In genomic region chr2:48438266-48438665, GRCh38 we compare ENCODE assay signal across 1 cellular context.
A peak's percentile ranks its signal among the peaks of the same experiment; 100 is the strongest.
TF ChIP-seq lines count a peak whose summit lies in the region.

No MANE protein-coding gene starts in this region.

TF ChIP-seq in GM12878, 131 proteins besides CTCF, POLR2A, EP300 and RAD21:
- TF ChIP-seq, protein P1, sequence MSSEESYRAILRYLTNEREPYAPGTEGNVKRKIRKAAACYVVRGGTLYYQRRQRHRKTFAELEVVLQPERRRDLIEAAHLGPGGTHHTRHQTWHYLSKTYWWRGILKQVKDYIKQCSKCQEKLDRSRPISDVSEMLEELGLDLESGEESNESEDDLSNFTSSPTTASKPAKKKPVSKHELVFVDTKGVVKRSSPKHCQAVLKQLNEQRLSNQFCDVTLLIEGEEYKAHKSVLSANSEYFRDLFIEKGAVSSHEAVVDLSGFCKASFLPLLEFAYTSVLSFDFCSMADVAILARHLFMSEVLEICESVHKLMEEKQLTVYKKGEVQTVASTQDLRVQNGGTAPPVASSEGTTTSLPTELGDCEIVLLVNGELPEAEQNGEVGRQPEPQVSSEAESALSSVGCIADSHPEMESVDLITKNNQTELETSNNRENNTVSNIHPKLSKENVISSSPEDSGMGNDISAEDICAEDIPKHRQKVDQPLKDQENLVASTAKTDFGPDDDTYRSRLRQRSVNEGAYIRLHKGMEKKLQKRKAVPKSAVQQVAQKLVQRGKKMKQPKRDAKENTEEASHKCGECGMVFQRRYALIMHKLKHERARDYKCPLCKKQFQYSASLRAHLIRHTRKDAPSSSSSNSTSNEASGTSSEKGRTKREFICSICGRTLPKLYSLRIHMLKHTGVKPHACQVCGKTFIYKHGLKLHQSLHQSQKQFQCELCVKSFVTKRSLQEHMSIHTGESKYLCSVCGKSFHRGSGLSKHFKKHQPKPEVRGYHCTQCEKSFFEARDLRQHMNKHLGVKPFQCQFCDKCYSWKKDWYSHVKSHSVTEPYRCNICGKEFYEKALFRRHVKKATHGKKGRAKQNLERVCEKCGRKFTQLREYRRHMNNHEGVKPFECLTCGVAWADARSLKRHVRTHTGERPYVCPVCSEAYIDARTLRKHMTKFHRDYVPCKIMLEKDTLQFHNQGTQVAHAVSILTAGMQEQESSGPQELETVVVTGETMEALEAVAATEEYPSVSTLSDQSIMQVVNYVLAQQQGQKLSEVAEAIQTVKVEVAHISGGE (CRISPR knock-in tag; IDR thresholded peaks at IDR 0.05) = no peak
- TF ChIP-seq SPI1 (IDR thresholded peaks at IDR 0.05; ENCODE audit: borderline replicate concordance, insufficient read depth, low read depth, low read length) = peak; percentile 75; the same call in 1 of the 2 replicates
- no peak for TF ChIP-seq JUNB (IDR thresholded peaks at IDR 0.05)
- no peak for TF ChIP-seq FOS (IDR thresholded peaks at IDR 0.05; ENCODE audit: borderline replicate concordance, extremely low read depth, insufficient read length)
- no peak for TF ChIP-seq REST (IDR thresholded peaks at IDR 0.05; ENCODE audit: low read depth, low read length)
- no peak for TF ChIP-seq ETV6 (conservative IDR thresholded peaks at IDR 0.05 in 1 of 2, IDR thresholded peaks at IDR 0.05 in 1 of 2; ENCODE audit: borderline replicate concordance in 1 of 2, low read depth in 1 of 2)
- TF ChIP-seq, protein P2, sequence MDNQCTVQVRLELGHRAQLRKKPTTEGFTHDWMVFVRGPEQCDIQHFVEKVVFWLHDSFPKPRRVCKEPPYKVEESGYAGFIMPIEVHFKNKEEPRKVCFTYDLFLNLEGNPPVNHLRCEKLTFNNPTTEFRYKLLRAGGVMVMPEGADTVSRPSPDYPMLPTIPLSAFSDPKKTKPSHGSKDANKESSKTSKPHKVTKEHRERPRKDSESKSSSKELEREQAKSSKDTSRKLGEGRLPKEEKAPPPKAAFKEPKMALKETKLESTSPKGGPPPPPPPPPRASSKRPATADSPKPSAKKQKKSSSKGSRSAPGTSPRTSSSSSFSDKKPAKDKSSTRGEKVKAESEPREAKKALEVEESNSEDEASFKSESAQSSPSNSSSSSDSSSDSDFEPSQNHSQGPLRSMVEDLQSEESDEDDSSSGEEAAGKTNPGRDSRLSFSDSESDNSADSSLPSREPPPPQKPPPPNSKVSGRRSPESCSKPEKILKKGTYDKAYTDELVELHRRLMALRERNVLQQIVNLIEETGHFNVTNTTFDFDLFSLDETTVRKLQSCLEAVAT (IDR thresholded peaks at IDR 0.05) = 0 out of 2 replicates have a peak, but pooled peaks have one; percentile 33
- TF ChIP-seq, protein P3, sequence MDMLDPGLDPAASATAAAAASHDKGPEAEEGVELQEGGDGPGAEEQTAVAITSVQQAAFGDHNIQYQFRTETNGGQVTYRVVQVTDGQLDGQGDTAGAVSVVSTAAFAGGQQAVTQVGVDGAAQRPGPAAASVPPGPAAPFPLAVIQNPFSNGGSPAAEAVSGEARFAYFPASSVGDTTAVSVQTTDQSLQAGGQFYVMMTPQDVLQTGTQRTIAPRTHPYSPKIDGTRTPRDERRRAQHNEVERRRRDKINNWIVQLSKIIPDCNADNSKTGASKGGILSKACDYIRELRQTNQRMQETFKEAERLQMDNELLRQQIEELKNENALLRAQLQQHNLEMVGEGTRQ (IDR thresholded peaks at IDR 0.05; ENCODE audit: borderline replicate concordance, low read depth, low read length) = no peak
- TF ChIP-seq, protein P4, sequence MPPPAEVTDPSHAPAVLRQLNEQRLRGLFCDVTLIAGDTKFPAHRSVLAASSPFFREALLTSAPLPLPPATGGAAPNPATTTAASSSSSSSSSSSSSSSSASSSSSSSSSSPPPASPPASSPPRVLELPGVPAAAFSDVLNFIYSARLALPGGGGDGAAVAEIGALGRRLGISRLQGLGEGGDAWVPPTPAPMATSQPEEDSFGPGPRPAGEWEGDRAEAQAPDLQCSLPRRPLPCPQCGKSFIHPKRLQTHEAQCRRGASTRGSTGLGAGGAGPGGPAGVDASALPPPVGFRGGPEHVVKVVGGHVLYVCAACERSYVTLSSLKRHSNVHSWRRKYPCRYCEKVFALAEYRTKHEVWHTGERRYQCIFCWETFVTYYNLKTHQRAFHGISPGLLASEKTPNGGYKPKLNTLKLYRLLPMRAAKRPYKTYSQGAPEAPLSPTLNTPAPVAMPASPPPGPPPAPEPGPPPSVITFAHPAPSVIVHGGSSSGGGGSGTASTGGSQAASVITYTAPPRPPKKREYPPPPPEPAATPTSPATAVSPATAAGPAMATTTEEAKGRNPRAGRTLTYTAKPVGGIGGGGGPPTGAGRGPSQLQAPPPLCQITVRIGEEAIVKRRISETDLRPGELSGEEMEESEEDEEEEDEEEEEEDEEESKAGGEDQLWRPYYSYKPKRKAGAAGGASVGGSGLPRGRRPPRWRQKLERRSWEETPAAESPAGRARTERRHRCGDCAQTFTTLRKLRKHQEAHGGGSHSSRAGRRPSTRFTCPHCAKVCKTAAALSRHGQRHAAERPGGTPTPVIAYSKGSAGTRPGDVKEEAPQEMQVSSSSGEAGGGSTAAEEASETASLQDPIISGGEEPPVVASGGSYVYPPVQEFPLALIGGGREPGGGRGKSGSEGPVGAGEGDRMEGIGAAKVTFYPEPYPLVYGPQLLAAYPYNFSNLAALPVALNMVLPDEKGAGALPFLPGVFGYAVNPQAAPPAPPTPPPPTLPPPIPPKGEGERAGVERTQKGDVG (CRISPR knock-in tag; IDR thresholded peaks at IDR 0.05) = no peak
- TF ChIP-seq ZNF622 (IDR thresholded peaks at IDR 0.05) = no peak
- peak; percentile 29 for TF ChIP-seq MEF2B (IDR thresholded peaks at IDR 0.05; ENCODE audit: partially characterized antibody, poor library complexity, severe bottlenecking)
- TF ChIP-seq NBN (IDR thresholded peaks at IDR 0.05) = 0 out of 2 replicates have a peak, but pooled peaks have one; percentile 35
- no peak for TF ChIP-seq ATF2 (IDR thresholded peaks at IDR 0.05; ENCODE audit: low read length)
- no peak for TF ChIP-seq NFIC (IDR thresholded peaks at IDR 0.05; ENCODE audit: low read depth, low read length)
- TF ChIP-seq RUNX3 (IDR thresholded peaks at IDR 0.05; ENCODE audit: low read length) = peak; percentile 75
- TF ChIP-seq RELB (IDR thresholded peaks at IDR 0.05; ENCODE audit: low read depth) = no peak
- no peak for TF ChIP-seq ZBED1 (IDR thresholded peaks at IDR 0.05; ENCODE audit: borderline replicate concordance)
- peak; percentile 36 to 42; a peak in 2 of 4 replicates for TF ChIP-seq IKZF2 (IDR thresholded peaks at IDR 0.05)
